1 cellular context compared by ENCODE assay signal in genomic region chr1:44775930-44776748, GRCh38.
TF ChIP-seq lines count a peak whose summit lies in the region.

No MANE protein-coding gene starts in this region.

TF ChIP-seq in liver, 16 proteins besides CTCF, POLR2A, EP300 and RAD21 (continued from another document):
- no peak for TF ChIP-seq ZBTB33 (IDR thresholded peaks at IDR 0.05)
- TF ChIP-seq EGR1 (IDR thresholded peaks at IDR 0.05; ENCODE audit: low read depth in 2 of 2), result no peak
- TF ChIP-seq HNF4G (IDR thresholded peaks at IDR 0.05), result no peak
TF ChIP-seq in liver: peak in this region for 0.
